In genomic region chr1:46134660-46135331, GRCh38 we compare ENCODE assay signal across 1 cellular context.
TF ChIP-seq lines count a peak whose summit lies in the region.

No MANE protein-coding gene starts in this region.

TF ChIP-seq in GM23338, 12 proteins besides CTCF, POLR2A, EP300 and RAD21 (continued from another document):
- TF ChIP-seq, protein P1, sequence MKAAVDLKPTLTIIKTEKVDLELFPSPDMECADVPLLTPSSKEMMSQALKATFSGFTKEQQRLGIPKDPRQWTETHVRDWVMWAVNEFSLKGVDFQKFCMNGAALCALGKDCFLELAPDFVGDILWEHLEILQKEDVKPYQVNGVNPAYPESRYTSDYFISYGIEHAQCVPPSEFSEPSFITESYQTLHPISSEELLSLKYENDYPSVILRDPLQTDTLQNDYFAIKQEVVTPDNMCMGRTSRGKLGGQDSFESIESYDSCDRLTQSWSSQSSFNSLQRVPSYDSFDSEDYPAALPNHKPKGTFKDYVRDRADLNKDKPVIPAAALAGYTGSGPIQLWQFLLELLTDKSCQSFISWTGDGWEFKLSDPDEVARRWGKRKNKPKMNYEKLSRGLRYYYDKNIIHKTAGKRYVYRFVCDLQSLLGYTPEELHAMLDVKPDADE (IDR thresholded peaks at IDR 0.05): no peak
- TF ChIP-seq, protein P2, sequence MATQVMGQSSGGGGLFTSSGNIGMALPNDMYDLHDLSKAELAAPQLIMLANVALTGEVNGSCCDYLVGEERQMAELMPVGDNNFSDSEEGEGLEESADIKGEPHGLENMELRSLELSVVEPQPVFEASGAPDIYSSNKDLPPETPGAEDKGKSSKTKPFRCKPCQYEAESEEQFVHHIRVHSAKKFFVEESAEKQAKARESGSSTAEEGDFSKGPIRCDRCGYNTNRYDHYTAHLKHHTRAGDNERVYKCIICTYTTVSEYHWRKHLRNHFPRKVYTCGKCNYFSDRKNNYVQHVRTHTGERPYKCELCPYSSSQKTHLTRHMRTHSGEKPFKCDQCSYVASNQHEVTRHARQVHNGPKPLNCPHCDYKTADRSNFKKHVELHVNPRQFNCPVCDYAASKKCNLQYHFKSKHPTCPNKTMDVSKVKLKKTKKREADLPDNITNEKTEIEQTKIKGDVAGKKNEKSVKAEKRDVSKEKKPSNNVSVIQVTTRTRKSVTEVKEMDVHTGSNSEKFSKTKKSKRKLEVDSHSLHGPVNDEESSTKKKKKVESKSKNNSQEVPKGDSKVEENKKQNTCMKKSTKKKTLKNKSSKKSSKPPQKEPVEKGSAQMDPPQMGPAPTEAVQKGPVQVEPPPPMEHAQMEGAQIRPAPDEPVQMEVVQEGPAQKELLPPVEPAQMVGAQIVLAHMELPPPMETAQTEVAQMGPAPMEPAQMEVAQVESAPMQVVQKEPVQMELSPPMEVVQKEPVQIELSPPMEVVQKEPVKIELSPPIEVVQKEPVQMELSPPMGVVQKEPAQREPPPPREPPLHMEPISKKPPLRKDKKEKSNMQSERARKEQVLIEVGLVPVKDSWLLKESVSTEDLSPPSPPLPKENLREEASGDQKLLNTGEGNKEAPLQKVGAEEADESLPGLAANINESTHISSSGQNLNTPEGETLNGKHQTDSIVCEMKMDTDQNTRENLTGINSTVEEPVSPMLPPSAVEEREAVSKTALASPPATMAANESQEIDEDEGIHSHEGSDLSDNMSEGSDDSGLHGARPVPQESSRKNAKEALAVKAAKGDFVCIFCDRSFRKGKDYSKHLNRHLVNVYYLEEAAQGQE (IDR thresholded peaks at IDR 0.05; ENCODE audit: unreplicated experiment): no peak
- TF ChIP-seq POLR2AphosphoS5 (IDR thresholded peaks at IDR 0.05; ENCODE audit: low read depth): no peak
TF ChIP-seq in GM23338: peak in this region for 0.
